9 cellular contexts compared by ENCODE assay signal in the genomic region with DNA sequence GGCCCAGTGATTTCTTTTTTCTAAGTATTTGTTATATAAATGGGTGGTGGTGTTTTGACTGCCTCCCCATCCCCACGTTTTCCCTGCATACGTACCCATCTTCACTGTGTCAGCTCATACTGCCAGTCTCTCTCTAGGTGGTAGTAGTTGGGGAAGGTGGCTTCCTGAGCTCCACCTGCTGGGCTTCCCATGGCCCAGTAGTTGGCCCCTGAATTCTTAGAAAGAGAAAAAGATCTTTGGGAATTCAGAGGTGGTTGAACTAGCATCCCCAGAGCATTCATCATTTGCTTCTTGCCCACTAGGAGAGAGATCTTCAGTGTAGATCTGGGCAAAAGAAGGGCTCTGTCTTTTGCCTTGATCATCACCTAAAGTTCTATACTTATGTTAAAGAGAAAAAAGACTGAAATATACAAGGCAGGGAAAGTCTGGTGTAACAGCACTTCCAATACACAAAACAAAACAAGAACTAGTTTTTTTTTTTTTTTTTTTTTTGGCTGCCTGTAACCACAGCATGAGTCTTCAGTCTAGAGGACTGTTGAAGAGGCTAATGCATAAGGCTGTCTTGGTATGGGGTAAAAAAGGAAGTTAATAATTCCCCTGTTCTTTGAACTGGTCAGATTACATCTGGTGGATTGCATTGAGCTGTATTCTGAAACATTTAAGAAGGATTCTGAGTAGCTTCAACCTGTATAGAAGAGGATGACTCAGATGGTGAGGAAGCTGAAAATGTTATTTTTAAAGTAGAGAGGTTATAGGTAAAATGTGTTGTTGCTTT.
DNase-seq lines count a peak whose midpoint lies in the region; ATAC-seq and TF ChIP-seq lines count a peak whose summit lies in the region.
"Had no signal": no experiment of that assay in that cellular context is flagged by ENCODE, and none has a peak within 500 bp of the region (broad histone marks: within the 10 kb centered on the region; RNA-seq: fewer than 3 reads in every experiment).

No MANE protein-coding gene starts in this region.

- peak; percentile 6 for DNase-seq in DMS 273 (lab: John Stamatoyannopoulos, UW; ENCODE audit: unreplicated experiment)
- no peak for DNase-seq in DMS 273 treated with DMSO at 0.1 percent for 48 hours (lab: John Stamatoyannopoulos, UW)
- peak; percentile 99 for DNase-seq in renal cortical epithelial cell (ENCODE audit: low read depth)
- DNase-seq in right cardiac atrium, result no peak
- DNase-seq in T-helper 17 cell, result no peak
- no peak for DNase-seq in activated naive CD4-positive, alpha-beta T cell treated with Interleukin-2 at 50 U/mL for 16 hours

- H3K27me3 Mint-ChIP-seq in T-helper 17 cell, result no peaks in the 10 kb centered on the region

- H4K20me1 ChIP-seq in OCI-LY3 (ENCODE audit: insufficient read depth, low read length), result no peaks in the 10 kb centered on the region

- H3K4me1 Mint-ChIP-seq in T-helper 17 cell, result peaks cover 6% of the 10 kb centered on the region

- no peaks in the 10 kb centered on the region for H3K36me3 ChIP-seq in OCI-LY3 (replicated peaks; ENCODE audit: low read depth, low read length)

- H3K4me3 Mint-ChIP-seq in T-helper 17 cell, result no peak overlapping the region

- TF ChIP-seq CTCF in OCI-LY3 (IDR thresholded peaks at IDR 0.05; ENCODE audit: low read depth, low read length), result no peak

- H3K27ac Mint-ChIP-seq in T-helper 17 cell, result no peak overlapping the region

- H3K36me3 Mint-ChIP-seq in T-helper 17 cell (ENCODE audit: low read depth), result no peaks in the 10 kb centered on the region

- H3K4me2 ChIP-seq in OCI-LY3 (ENCODE audit: low read length), result 0 out of 2 replicates have a peak overlapping the region, but pooled peaks have one; percentile 14

- ATAC-seq in HG02885 (IDR thresholded peaks at IDR 0.05; ENCODE audit: poor library complexity, unreplicated experiment) (peak; percentile 93), right cardiac atrium (no peak), T-helper 17 cell (no peak)

- WGBS in right cardiac atrium, result 94% methylated on average over 2 of the region's 2 CpGs

- no peaks in the 10 kb centered on the region for H3K79me2 ChIP-seq in OCI-LY3 (ENCODE audit: low read length)

- H3K27ac ChIP-seq in OCI-LY3 (ENCODE audit: low read length) (no peak overlapping the region; the same call in 1 of the 2 replicates), right cardiac atrium (ENCODE audit: low read length) (no peak overlapping the region)
- H3K27ac ChIP-seq: 22Rv1 had no signal

- H3K4me1 ChIP-seq in OCI-LY3 (ENCODE audit: low read length), result peaks cover 10% of the 10 kb centered on the region
- no peaks in the 10 kb centered on the region for H3K4me1 ChIP-seq in right cardiac atrium (ENCODE audit: control insufficient read depth, insufficient read depth, low read length)

- no peak overlapping the region for H3K9ac ChIP-seq in OCI-LY3 (ENCODE audit: low read length)

- H3K4me3 ChIP-seq in OCI-LY3 (ENCODE audit: low read length) (no peak overlapping the region), right cardiac atrium (ENCODE audit: low read length) (no peak overlapping the region)

- H3K9me3 ChIP-seq in OCI-LY3 (ENCODE audit: insufficient read depth, low read length), result no peaks in the 10 kb centered on the region
- no peaks in the 10 kb centered on the region for H3K9me3 ChIP-seq in right cardiac atrium (ENCODE audit: control insufficient read depth, low read length)
- no peaks in the 10 kb centered on the region for H3K9me3 ChIP-seq in T-helper 17 cell (ENCODE audit: control insufficient read depth, low read length, poor library complexity, severe bottlenecking)

- intact Hi-C loops in right cardiac atrium (cut with DNase I), result no loop called here

- H2AFZ ChIP-seq in OCI-LY3 (ENCODE audit: low read depth, low read length), result no peak overlapping the region

- H3K27me3 ChIP-seq in OCI-LY3 (ENCODE audit: low read depth, low read length) (no peaks in the 10 kb centered on the region), right cardiac atrium (ENCODE audit: control insufficient read depth, insufficient read depth) (no peaks in the 10 kb centered on the region)

Comparison
In these comparisons a context has a peak if more than half of its experiments do, and no peak if none do; other contexts are left out.
1. DNase-seq: peak in DMS 273 (single experiment) and renal cortical epithelial cell (single experiment); none in DMS 273 treated with DMSO at 0.1 percent for 48 hours (single experiment), right cardiac atrium (0 of 3), T-helper 17 cell (0 of 3) and activated naive CD4-positive, alpha-beta T cell treated with Interleukin-2 at 50 U/mL for 16 hours (single experiment).